1 cellular context compared by ENCODE assay signal in genomic region chr7:2030475-2031456, GRCh38.
TF ChIP-seq lines count a peak whose summit lies in the region.

No MANE protein-coding gene starts in this region.

TF ChIP-seq in HepG2, 621 proteins besides CTCF, POLR2A, EP300 and RAD21 (continued from another document):
- TF ChIP-seq AHDC1 (CRISPR knock-in tag; IDR thresholded peaks at IDR 0.05; ENCODE audit: borderline replicate concordance) (no peak), FLYWCH1 (CRISPR knock-in tag; IDR thresholded peaks at IDR 0.05) (no peak)
